ENCODE assay signal across 8 cellular contexts in the genomic region with DNA sequence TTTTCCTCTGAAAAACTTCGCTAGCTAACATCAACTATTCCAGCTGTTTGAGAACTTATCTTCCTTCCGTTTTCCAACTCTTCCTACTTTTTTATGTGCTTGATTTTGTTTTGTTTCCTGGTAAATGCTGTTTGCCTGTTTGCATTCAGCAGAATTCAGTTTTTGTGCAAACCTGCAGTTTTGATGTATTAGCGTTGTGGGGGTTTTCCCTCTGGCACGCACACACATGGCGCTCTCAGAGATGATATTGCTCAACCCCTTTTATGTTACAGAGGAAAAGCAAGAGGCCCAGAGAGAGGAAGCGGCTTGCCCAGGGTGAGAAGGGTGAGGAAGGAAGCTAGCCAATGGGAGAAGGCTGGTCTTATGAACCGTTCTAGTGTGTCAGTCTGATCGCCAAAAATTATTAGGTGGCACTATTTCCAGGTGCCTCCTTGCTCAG. TPM values are rescaled to one million over a fixed set of nuclear protein-coding genes. Genes with fewer than 3 reads are reported as not detected.
DNase-seq lines count a peak whose midpoint lies in the region; ATAC-seq and TF ChIP-seq lines count a peak whose summit lies in the region.

No MANE protein-coding gene starts in this region.

- peak overlapping the region; percentile 96 for H3K27ac Mint-ChIP-seq in activated CD8-positive, alpha-beta T cell treated with anti-CD3 and anti-CD28 coated beads, Interleukin-2, amount 10 ng/mL, durations not matched to agents 7 days and 5 days

- H3K9me3 Mint-ChIP-seq in activated CD8-positive, alpha-beta T cell treated with anti-CD3 and anti-CD28 coated beads, Interleukin-2, amount 10 ng/mL, durations not matched to agents 7 days and 5 days (ENCODE audit: insufficient read depth), result no peaks in the 10 kb centered on the region

- H3K36me3 Mint-ChIP-seq in activated CD8-positive, alpha-beta T cell treated with anti-CD3 and anti-CD28 coated beads, Interleukin-2, amount 10 ng/mL, durations not matched to agents 7 days and 5 days (ENCODE audit: low read depth), result peaks cover 42% of the 10 kb centered on the region

- H3K4me1 Mint-ChIP-seq in activated CD8-positive, alpha-beta T cell treated with anti-CD3 and anti-CD28 coated beads, Interleukin-2, amount 10 ng/mL, durations not matched to agents 7 days and 5 days (ENCODE audit: low read depth), result peaks cover 56% of the 10 kb centered on the region

- ATAC-seq in HG02759 (IDR thresholded peaks at IDR 0.05; ENCODE audit: unreplicated experiment) (peak; percentile 56), esophagus mucosa (peak; percentile 85)
- ATAC-seq in activated CD8-positive, alpha-beta T cell treated with anti-CD3 and anti-CD28 coated beads, Interleukin-2, amount 10 ng/mL, durations not matched to agents 7 days and 5 days, result peak; percentile 37

- DNase-seq in GM10266 (ENCODE audit: extremely low spot score) (peak; percentile 42), NCI-H510A treated with DMSO at 0.1 percent for 48 hours (lab: John Stamatoyannopoulos, UW) (peak; percentile 82), myocyte (ENCODE audit: low read depth) (peak; percentile 21), substantia nigra (lab: John Stamatoyannopoulos, UW) (peak in 12 of 49 donors; percentile 1 to 36 (median 6)), OCI-M2 (lab: John Stamatoyannopoulos, UW; ENCODE audit: unreplicated experiment) (no peak)
- peak; percentile 62 for DNase-seq in activated CD8-positive, alpha-beta T cell treated with anti-CD3 and anti-CD28 coated beads, Interleukin-2, amount 10 ng/mL, durations not matched to agents 7 days and 5 days

- CTCF ChIA-PET in activated CD8-positive, alpha-beta T cell treated with anti-CD3 and anti-CD28 coated beads, Interleukin-2, amount 10 ng/mL, durations not matched to agents 7 days and 5 days (lab: Charles Lee), result interaction anchor here (0.8 to 2.4 kb wide), 13 partner anchors 10 to 214 kb away, joined by 3 to 6 read pairs (median 4); no protein-coding TSS in a partner anchor

- peak overlapping the region; percentile 10 for H3K27ac ChIP-seq in substantia nigra (ENCODE audit: low read depth, low read length, poor library complexity, severe bottlenecking)

- POLR2A ChIA-PET in activated CD8-positive, alpha-beta T cell treated with anti-CD3 and anti-CD28 coated beads, Interleukin-2, amount 10 ng/mL, durations not matched to agents 7 days and 5 days (lab: Charles Lee), result interaction anchor here (0.7 to 5.5 kb wide), 16 partner anchors 10 to 205 kb away, joined by 3 to 48 read pairs (median 6); no protein-coding TSS in a partner anchor

- H3K4me3 Mint-ChIP-seq in activated CD8-positive, alpha-beta T cell treated with anti-CD3 and anti-CD28 coated beads, Interleukin-2, amount 10 ng/mL, durations not matched to agents 7 days and 5 days, result peak overlapping the region; percentile 97

- no peak for TF ChIP-seq CTCF in GM10266 (IDR thresholded peaks at IDR 0.05; ENCODE audit: control insufficient read depth, insufficient read depth, low read depth, missing control alignments)

- no peaks in the 10 kb centered on the region for H3K27me3 Mint-ChIP-seq in activated CD8-positive, alpha-beta T cell treated with anti-CD3 and anti-CD28 coated beads, Interleukin-2, amount 10 ng/mL, durations not matched to agents 7 days and 5 days (ENCODE audit: low read depth)

RNA-seq across cellular contexts. Expression of a gene that starts 0.7 kb away (rescaled TPM):
- 100 to 1,000 TPM; 211 to 219 TPM for total RNA-seq in activated CD8-positive, alpha-beta T cell treated with anti-CD3 and anti-CD28 coated beads, Interleukin-2, amount 10 ng/mL, durations not matched to agents 7 days and 5 days
- total RNA-seq in esophagus mucosa, result 86.4 TPM
- total RNA-seq in myocyte, result 12.4 and 37.1 TPM in 2 replicates
- polyA plus RNA-seq in myocyte (2012), result 6.0 TPM
